8 cellular contexts compared by ENCODE assay signal in genomic region chr12:19288603-19289244, GRCh38.
A peak's percentile ranks its signal among the peaks of the same experiment; 100 is the strongest.
DNase-seq lines count a peak whose midpoint lies in the region; ATAC-seq, FAIRE-seq and TF ChIP-seq lines count a peak whose summit lies in the region.

No MANE protein-coding gene starts in this region.

- peak; percentile 63 for FAIRE-seq in endothelial cell of umbilical vein (lab: Jason Lieb, UNC)

- H3K36me3 ChIP-seq in endothelial cell of umbilical vein (ENCODE audit: control insufficient read depth in 2 of 2, extremely low read depth in 1 of 2, insufficient read depth in 2 of 2, low read length in 2 of 2): no peaks in the 10 kb centered on the region
- peaks cover 18% of the 10 kb centered on the region for H3K36me3 ChIP-seq in osteoblast (ENCODE audit: insufficient read depth, low read length)
- no peaks in the 10 kb centered on the region for H3K36me3 ChIP-seq in MG63

- no peak overlapping the region for H3K4me2 ChIP-seq in endothelial cell of umbilical vein (ENCODE audit: insufficient read depth, low read length)
- H3K4me2 ChIP-seq in osteoblast (ENCODE audit: insufficient read depth, low read length): no peak overlapping the region

- peak; percentile 37 to 41 for TF ChIP-seq CTCF in endothelial cell of umbilical vein (IDR thresholded peaks at IDR 0.05; ENCODE audit: extremely low read depth in 1 of 2, insufficient read depth in 1 of 2, low read depth in 1 of 2, low read length in 2 of 2)
- peak; percentile 72 for TF ChIP-seq CTCF in osteoblast (IDR thresholded peaks at IDR 0.05; ENCODE audit: extremely low read depth, low read depth, low read length)

- ATAC-seq in HG03342 (IDR thresholded peaks at IDR 0.05; ENCODE audit: unreplicated experiment) (peak; percentile 63), GM21515 (IDR thresholded peaks at IDR 0.05; ENCODE audit: unreplicated experiment) (no peak), GM18520 (IDR thresholded peaks at IDR 0.05; ENCODE audit: unreplicated experiment) (no peak)

- TF ChIP-seq POLR2A in endothelial cell of umbilical vein (IDR thresholded peaks at IDR 0.05; ENCODE audit: low read depth, low read length): no peak

- intact Hi-C loops in endothelial cell of umbilical vein (cut with micrococcal nuclease): loop anchor here (1.0 to 2.0 kb wide), 4 partner anchors 102 to 1038 kb away; no protein-coding TSS in a partner anchor

- no peaks in the 10 kb centered on the region for H3K9me3 ChIP-seq in endothelial cell of umbilical vein (replicated peaks; ENCODE audit: control insufficient read depth, insufficient read depth, low read length)
- no peaks in the 10 kb centered on the region for H3K9me3 ChIP-seq in osteoblast (ENCODE audit: low read depth, low read length)
- no peaks in the 10 kb centered on the region for H3K9me3 ChIP-seq in MG63

- H3K4me3 ChIP-seq in endothelial cell of umbilical vein (replicated peaks in 1 of 3; ENCODE audit: insufficient read depth in 1 of 3, low read depth in 1 of 3, low read length in 3 of 3): no peak overlapping the region
- no peak overlapping the region for H3K4me3 ChIP-seq in osteoblast (ENCODE audit: insufficient read depth, low read length)
- H3K4me3 ChIP-seq in MG63: no peak overlapping the region

- H3K4me1 ChIP-seq in endothelial cell of umbilical vein (ENCODE audit: control insufficient read depth, extremely low read depth, insufficient read depth, low read length) (no peaks in the 10 kb centered on the region), osteoblast (ENCODE audit: insufficient read depth, low read length) (no peaks in the 10 kb centered on the region)

- H3K9me1 ChIP-seq in endothelial cell of umbilical vein (replicated peaks; ENCODE audit: control insufficient read depth, extremely low read depth, insufficient read depth, low read length): no peaks in the 10 kb centered on the region

- H3K79me2 ChIP-seq in endothelial cell of umbilical vein (ENCODE audit: control insufficient read depth, insufficient read depth, low read length) (no peaks in the 10 kb centered on the region), osteoblast (ENCODE audit: insufficient read depth, low read length) (no peaks in the 10 kb centered on the region)

- no peak overlapping the region for H3K9ac ChIP-seq in endothelial cell of umbilical vein (replicated peaks; ENCODE audit: extremely low read depth, insufficient read depth, low read length)

- dilution Hi-C loops in endothelial cell of umbilical vein (cut with MboI; ENCODE audit: extremely low pct_ligation_motif_present, low sequenced_read_pairs): no loop called here

- POLR2A ChIA-PET in endothelial cell of umbilical vein (lab: Charles Lee): no interaction called here

- no peak overlapping the region for H2AFZ ChIP-seq in endothelial cell of umbilical vein (ENCODE audit: low read depth, low read length)
- no peak overlapping the region for H2AFZ ChIP-seq in osteoblast (ENCODE audit: low read length)

- peak; percentile 43 for DNase-seq in EL
- peak; percentile 11 for DNase-seq in NCI-H82 treated with DMSO at 0.1 percent for 48 hours (lab: John Stamatoyannopoulos, UW; ENCODE audit: unreplicated experiment)
- DNase-seq in endothelial cell of umbilical vein (ENCODE audit: low read depth, low spot score): peak; percentile 58
- peak; percentile 70 for DNase-seq in osteoblast (ENCODE audit: insufficient read length, low spot score, missing footprints)
- DNase-seq in MG63: no peak

- H3K27me3 ChIP-seq in endothelial cell of umbilical vein (ENCODE audit: control insufficient read depth in 2 of 2, insufficient read depth in 2 of 2, low read length in 2 of 2) (no peaks in the 10 kb centered on the region), osteoblast (ENCODE audit: insufficient read depth, low read length) (no peaks in the 10 kb centered on the region), MG63 (no peaks in the 10 kb centered on the region)

- H3K27ac ChIP-seq in endothelial cell of umbilical vein (ENCODE audit: insufficient read depth, low read depth, low read length) (no peak overlapping the region), osteoblast (ENCODE audit: low read depth, low read length) (no peak overlapping the region)

- CTCF ChIA-PET in endothelial cell of umbilical vein (lab: Charles Lee): interaction anchor here (1.9 to 2.4 kb wide), 2 partner anchors 12 to 15 kb away, joined by 6 to 9 read pairs; no protein-coding TSS in a partner anchor

- no peaks in the 10 kb centered on the region for H4K20me1 ChIP-seq in endothelial cell of umbilical vein (replicated peaks; ENCODE audit: control insufficient read depth, extremely low read depth, insufficient read depth, low read length)
- H4K20me1 ChIP-seq in osteoblast (ENCODE audit: insufficient read depth, low read length): no peaks in the 10 kb centered on the region

- BruUV-seq in endothelial cell of umbilical vein (replicated peaks; lab: Mats Ljungman, UMichigan): no TSS peak

TF ChIP-seq in endothelial cell of umbilical vein, 7 proteins besides CTCF, POLR2A, EP300 and RAD21:
- TF ChIP-seq JUN (IDR thresholded peaks at IDR 0.05; ENCODE audit: borderline replicate concordance, insufficient read depth, insufficient read length, low read depth) (no peak), GATA2 (IDR thresholded peaks at IDR 0.05; ENCODE audit: insufficient read depth, insufficient read length, low read depth, low read length) (no peak), MAX (IDR thresholded peaks at IDR 0.05; ENCODE audit: insufficient read depth, insufficient read length) (no peak), POLR2AphosphoS5 (IDR thresholded peaks at IDR 0.05; ENCODE audit: insufficient read depth, low read depth, low read length) (no peak), EZH2 (IDR thresholded peaks at IDR 0.05; ENCODE audit: borderline replicate concordance, low read depth, low read length, severe bottlenecking) (no peak), FOS (IDR thresholded peaks at IDR 0.05; ENCODE audit: borderline replicate concordance, insufficient read depth, low read length) (no peak), MYC (IDR thresholded peaks at IDR 0.05; ENCODE audit: low read depth, low read length) (no peak)
